Comparison of ENCODE assay signal across 1 cellular context in genomic region chr14:105659935-105660527, GRCh38.
A peak's percentile ranks its signal among the peaks of the same experiment; 100 is the strongest.
TF ChIP-seq lines count a peak whose summit lies in the region.

No MANE protein-coding gene starts in this region.

TF ChIP-seq in HEK293, 187 proteins besides CTCF, POLR2A, EP300 and RAD21 (continued from another document):
- peak; percentile 94 for TF ChIP-seq ZNF18 (tag by site-specific recombination; IDR thresholded peaks at IDR 0.05)
TF ChIP-seq in HEK293: peak in this region for 4.
